2 cellular contexts compared by ENCODE assay signal in the genomic region with DNA sequence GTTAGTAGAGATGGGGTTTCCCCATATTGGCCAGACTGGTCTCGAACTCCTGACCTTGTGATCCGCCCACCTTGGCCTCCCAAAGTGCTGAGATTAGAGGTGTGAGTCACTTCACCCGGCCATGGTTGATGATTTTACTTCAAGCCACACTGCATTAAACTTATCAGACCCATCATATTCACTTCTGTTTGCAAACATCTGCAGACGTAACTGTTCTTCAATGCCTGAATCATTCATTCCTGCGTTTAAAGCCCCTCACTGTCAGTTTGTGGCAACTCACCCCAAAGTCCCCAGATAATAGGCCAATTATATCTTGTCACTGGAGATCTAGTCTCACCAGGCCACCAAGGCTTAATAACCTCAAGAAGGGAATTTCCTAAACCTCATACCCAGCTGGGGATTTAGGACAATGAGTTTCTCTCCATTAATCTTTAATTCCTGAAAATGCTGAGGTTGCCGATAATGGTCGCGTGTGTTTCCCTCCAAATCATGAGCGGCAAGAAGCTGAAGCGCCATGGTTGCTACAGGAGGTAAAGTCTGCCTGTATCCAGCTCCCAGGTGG.
TF ChIP-seq lines count a peak whose summit lies in the region.

No MANE protein-coding gene starts in this region.

TF ChIP-seq in A549, 52 proteins besides CTCF, POLR2A, EP300 and RAD21:
- TF ChIP-seq MAFK (IDR thresholded peaks at IDR 0.05; ENCODE audit: partially characterized antibody), result peak; percentile 59
- no peak for TF ChIP-seq JUNB (IDR thresholded peaks at IDR 0.05)

TF ChIP-seq in IMR-90, 13 proteins besides CTCF, POLR2A, EP300 and RAD21:
- TF ChIP-seq CEBPB (IDR thresholded peaks at IDR 0.05; ENCODE audit: low read depth, low read length) (no peak), RCOR1 (IDR thresholded peaks at IDR 0.05; ENCODE audit: insufficient replicate concordance, low read length) (no peak), MAFK (IDR thresholded peaks at IDR 0.05; ENCODE audit: low read depth, low read length) (0 out of 2 replicates have a peak, but pooled peaks have one; percentile 38)
